Comparison of ENCODE assay signal across 32 cellular contexts in genomic region chr4:3699678-3700077, GRCh38.
"Had no signal": no experiment of that assay in that cellular context is flagged by ENCODE, and none has a peak within 500 bp of the region (broad histone marks: within the 10 kb centered on the region; RNA-seq: fewer than 3 reads in every experiment).

No MANE protein-coding gene starts in this region.

- H3K27ac ChIP-seq: foreskin keratinocyte, heart left ventricle, ovary, prostate gland, sigmoid colon, uterus, VCaP had no signal

- DNase-seq: activated CD4-positive, alpha-beta T cell treated with anti-CD3 and anti-CD28 coated beads for 48 hours; activated CD4-positive, alpha-beta T cell treated with anti-CD3 and anti-CD28 coated beads, Interleukin-2, amount 50 U/mL, for 48 hours; activated CD8-positive, alpha-beta memory T cell treated with anti-CD3 and anti-CD28 coated beads for 24 hours; activated effector memory CD4-positive, alpha-beta T cell treated with Interleukin-2 at 50 U/mL for 16 hours; activated naive CD4-positive, alpha-beta T cell treated with Interleukin-2 at 50 U/mL for 16 hours; activated naive CD8-positive, alpha-beta T cell treated with anti-CD3 and anti-CD28 coated beads, Interleukin-2, amount 10 ng/mL, durations not matched to agents 7 days and 5 days; amniotic stem cell; central memory CD4-positive, alpha-beta T cell; endodermal cell; foreskin keratinocyte; hypothalamus; immature natural killer cell; naive B cell; nephron progenitor cell; retina; sigmoid colon; small intestine; stimulated activated CD4-positive, alpha-beta T cell treated with anti-CD3 and anti-CD28 coated beads, Interleukin-1b, Interleukin-23, amount 100 ng/mL, for 48 hours; stimulated activated CD4-positive, alpha-beta T cell treated with anti-CD3 and anti-CD28 coated beads, Interleukin-4, amount 100 ng/mL, for 4 hours; stimulated activated CD8-positive, alpha-beta memory T cell treated with anti-CD3 and anti-CD28 coated beads, Interleukin-4, amount 100 ng/mL, for 48 hours; T-helper 1 cell; trophoblast cell; uterus had no signal

- H3K27ac Mint-ChIP-seq: activated naive CD8-positive, alpha-beta T cell treated with anti-CD3 and anti-CD28 coated beads, Interleukin-2, amount 10 ng/mL, durations not matched to agents 7 days and 5 days; dendritic cell treated with granulocyte-macrophage colony-stimulating factor and Interleukin-4, amounts not matched to agents 40 ng/mL and 50 ng/mL, for 4 days; endodermal cell; immature natural killer cell; nephron progenitor cell; stimulated activated memory B cell treated with anti-CD40 and anti-IgM and Interleukin-4, amounts not matched to agents 10 μg/mL and 1 μg/mL and 100 μg/mL, for 72 hours had no signal

- H3K4me1 Mint-ChIP-seq: activated naive CD8-positive, alpha-beta T cell treated with anti-CD3 and anti-CD28 coated beads, Interleukin-2, amount 10 ng/mL, durations not matched to agents 7 days and 5 days; endodermal cell; immature natural killer cell; naive B cell; stimulated activated memory B cell treated with anti-CD40 and anti-IgM and Interleukin-4, amounts not matched to agents 10 μg/mL and 1 μg/mL and 100 μg/mL, for 72 hours had no signal

- H3K36me3 ChIP-seq: heart left ventricle, ovary, prostate gland, sigmoid colon, uterus had no signal

- ATAC-seq: activated CD4-positive, CD25-positive, alpha-beta regulatory T cell treated with anti-CD3 and anti-CD28 coated beads, Interleukin-2, amount 50 U/mL, for 24 hours; esophagus mucosa; foreskin keratinocyte; heart left ventricle; left lobe of liver; stimulated activated memory B cell treated with anti-CD40 and anti-IgM and Interleukin-4, amounts not matched to agents 10 μg/mL and 1 μg/mL and 100 μg/mL, for 72 hours had no signal

- H3K36me3 Mint-ChIP-seq: immature natural killer cell had no signal

- H3K4me3 Mint-ChIP-seq: activated naive CD8-positive, alpha-beta T cell treated with anti-CD3 and anti-CD28 coated beads, Interleukin-2, amount 10 ng/mL, durations not matched to agents 7 days and 5 days; dendritic cell treated with granulocyte-macrophage colony-stimulating factor and Interleukin-4, amounts not matched to agents 40 ng/mL and 50 ng/mL, for 4 days; endodermal cell; immature natural killer cell; naive B cell; nephron progenitor cell; stimulated activated memory B cell treated with anti-CD40 and anti-IgM and Interleukin-4, amounts not matched to agents 10 μg/mL and 1 μg/mL and 100 μg/mL, for 72 hours had no signal

- H3K4me1 ChIP-seq: foreskin keratinocyte, heart left ventricle, prostate gland, sigmoid colon, uterus had no signal

- H3K4me3 ChIP-seq: heart left ventricle, ovary, prostate gland, sigmoid colon, uterus had no signal

- H3K27me3 ChIP-seq: ovary, uterus had no signal

- H3K9me3 ChIP-seq: ovary, prostate gland, uterus had no signal
